In the genomic region with DNA sequence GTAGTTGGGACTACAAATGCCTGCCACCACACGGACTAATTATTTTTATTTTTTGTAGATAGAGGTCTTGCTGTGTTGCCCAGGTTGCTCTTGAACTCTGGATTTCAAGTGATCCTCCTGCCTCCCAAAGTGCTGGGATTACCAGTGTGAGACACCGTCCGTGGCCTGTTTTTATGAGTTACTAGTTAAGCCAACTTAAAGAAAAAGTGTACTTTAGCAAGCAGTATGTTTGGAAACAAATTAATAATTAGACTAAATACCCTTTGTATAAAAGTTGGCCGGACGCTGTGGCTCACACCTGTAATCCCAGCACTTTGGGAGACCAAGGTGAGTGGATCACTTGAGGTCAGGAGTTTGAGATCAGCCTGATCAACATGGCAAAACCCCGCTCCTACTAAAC, we compare ENCODE assay signal across 33 cellular contexts.
"Had no signal": no experiment of that assay in that cellular context is flagged by ENCODE, and none has a peak within 500 bp of the region (broad histone marks: within the 10 kb centered on the region; RNA-seq: fewer than 3 reads in every experiment).

No MANE protein-coding gene starts in this region.

- ATAC-seq: activated CD8-positive, alpha-beta T cell treated with anti-CD3 and anti-CD28 coated beads for 36 hours; activated naive CD4-positive, alpha-beta T cell treated with anti-CD3 and anti-CD28 coated beads, Interleukin-2, amount 50 U/mL, for 72 hours; activated T-cell treated with anti-CD3 and anti-CD28 coated beads, Interleukin-2, amount 50 U/mL, for 4 hours; activated T-cell treated with anti-CD3 and anti-CD28 coated beads, Interleukin-2, amount 50 U/mL, for 72 hours; activated T-helper 17 cell treated with anti-CD3 and anti-CD28 coated beads, Interleukin-2, amount 50 U/mL, for 72 hours; body of pancreas; T-cell; T-helper 17 cell had no signal

- H3K27me3 Mint-ChIP-seq: activated CD4-positive, alpha-beta memory T cell treated with anti-CD3 and anti-CD28 coated beads for 36 hours; activated T-helper 17 cell treated with anti-CD3 and anti-CD28 coated beads, Interleukin-2, amount 50 U/mL, for 72 hours; T-helper 17 cell had no signal

- H3K36me3 ChIP-seq: adrenal gland, brain microvascular endothelial cell, breast epithelium had no signal

- H3K9me3 ChIP-seq: adrenal gland, body of pancreas, breast epithelium had no signal

- H3K4me1 Mint-ChIP-seq: activated B cell treated with CpG ODN at 0.5 μM for 24 hours; activated CD4-positive, alpha-beta T cell treated with anti-CD3 and anti-CD28 coated beads, Interleukin-2, amount 10 ng/mL, durations not matched to agents 24 days and 14 days; activated naive CD8-positive, alpha-beta T cell treated with anti-CD3 and anti-CD28 coated beads for 36 hours; activated T-helper 17 cell treated with anti-CD3 and anti-CD28 coated beads, Interleukin-2, amount 50 U/mL, for 72 hours; T-cell had no signal

- H3K9me3 Mint-ChIP-seq: activated B cell treated with CpG ODN at 0.5 μM for 24 hours; activated CD4-positive, alpha-beta memory T cell treated with anti-CD3 and anti-CD28 coated beads for 36 hours; activated CD4-positive, alpha-beta T cell treated with anti-CD3 and anti-CD28 coated beads, Interleukin-2, amount 10 ng/mL, durations not matched to agents 24 days and 14 days; activated CD8-positive, alpha-beta T cell treated with anti-CD3 and anti-CD28 coated beads for 36 hours; activated naive CD4-positive, alpha-beta T cell treated with anti-CD3 and anti-CD28 coated beads for 36 hours; activated naive CD4-positive, alpha-beta T cell treated with anti-CD3 and anti-CD28 coated beads, Interleukin-2, amount 50 U/mL, for 72 hours; activated naive CD8-positive, alpha-beta T cell treated with anti-CD3 and anti-CD28 coated beads for 36 hours; activated T-cell treated with anti-CD3 and anti-CD28 coated beads, Interleukin-2, amount 50 U/mL, for 4 hours; activated T-cell treated with anti-CD3 and anti-CD28 coated beads, Interleukin-2, amount 50 U/mL, for 72 hours; activated T-helper 1 cell treated with anti-CD3 and anti-CD28 coated beads, Interleukin-12 subunit alpha, Interleukin-12 subunit beta, Interleukin-2, Interleukin-4 antibody, amounts not matched to agents 30 ng/mL and 10 ng/mL and 1 ng/mL, durations not matched to agents 14 hours and 24 hours and 36 hours; activated T-helper 17 cell treated with anti-CD3 and anti-CD28 coated beads, Interleukin-2, amount 50 U/mL, for 72 hours; T-cell had no signal

- H3K4me1 ChIP-seq: body of pancreas, breast epithelium had no signal

- H3K4me3 Mint-ChIP-seq: activated B cell treated with CpG ODN at 0.5 μM for 24 hours; activated CD4-positive, alpha-beta memory T cell treated with anti-CD3 and anti-CD28 coated beads for 36 hours; activated CD4-positive, alpha-beta T cell treated with anti-CD3 and anti-CD28 coated beads, Interleukin-2, amount 10 ng/mL, durations not matched to agents 24 days and 14 days; activated CD8-positive, alpha-beta T cell treated with anti-CD3 and anti-CD28 coated beads for 36 hours; activated naive CD4-positive, alpha-beta T cell treated with anti-CD3 and anti-CD28 coated beads for 36 hours; activated naive CD8-positive, alpha-beta T cell treated with anti-CD3 and anti-CD28 coated beads for 36 hours; activated T-cell treated with anti-CD3 and anti-CD28 coated beads, Interleukin-2, amount 50 U/mL, for 4 hours; activated T-cell treated with anti-CD3 and anti-CD28 coated beads, Interleukin-2, amount 50 U/mL, for 72 hours; activated T-helper 1 cell treated with anti-CD3 and anti-CD28 coated beads, Interleukin-12 subunit alpha, Interleukin-12 subunit beta, Interleukin-2, Interleukin-4 antibody, amounts not matched to agents 30 ng/mL and 10 ng/mL and 1 ng/mL, durations not matched to agents 14 hours and 24 hours and 36 hours; T-cell had no signal

- H3K27ac Mint-ChIP-seq: activated B cell treated with CpG ODN at 0.5 μM for 24 hours; activated CD4-positive, alpha-beta memory T cell treated with anti-CD3 and anti-CD28 coated beads for 36 hours; activated CD4-positive, alpha-beta T cell treated with anti-CD3 and anti-CD28 coated beads, Interleukin-2, amount 10 ng/mL, durations not matched to agents 24 days and 14 days; activated CD8-positive, alpha-beta T cell treated with anti-CD3 and anti-CD28 coated beads for 36 hours; activated naive CD4-positive, alpha-beta T cell treated with anti-CD3 and anti-CD28 coated beads for 36 hours; activated naive CD4-positive, alpha-beta T cell treated with anti-CD3 and anti-CD28 coated beads, Interleukin-2, amount 50 U/mL, for 72 hours; activated naive CD8-positive, alpha-beta T cell treated with anti-CD3 and anti-CD28 coated beads for 36 hours; activated T-cell treated with anti-CD3 and anti-CD28 coated beads, Interleukin-2, amount 50 U/mL, for 72 hours; activated T-helper 1 cell treated with anti-CD3 and anti-CD28 coated beads, Interleukin-12 subunit alpha, Interleukin-12 subunit beta, Interleukin-2, Interleukin-4 antibody, amounts not matched to agents 30 ng/mL and 10 ng/mL and 1 ng/mL, durations not matched to agents 14 hours and 24 hours and 36 hours; T-cell had no signal

- DNase-seq: activated B cell treated with CpG ODN at 0.5 μM for 24 hours; activated CD4-positive, alpha-beta memory T cell treated with anti-CD3 and anti-CD28 coated beads for 36 hours; activated CD4-positive, alpha-beta T cell treated with anti-CD3 and anti-CD28 coated beads for 4 hours; activated CD4-positive, alpha-beta T cell treated with anti-CD3 and anti-CD28 coated beads, Interleukin-2, amount 10 ng/mL, durations not matched to agents 24 days and 14 days; activated CD4-positive, alpha-beta T cell treated with anti-CD3 and anti-CD28 coated beads, Interleukin-2, amount 50 U/mL, for 1 hour; activated CD4-positive, alpha-beta T cell treated with anti-CD3 and anti-CD28 coated beads, Interleukin-2, amount 50 U/mL, for 4 hours; activated CD4-positive, CD25-positive, alpha-beta regulatory T cell treated with anti-CD3 and anti-CD28 coated beads, Interleukin-2, amount 50 U/mL, for 72 hours; activated CD8-positive, alpha-beta memory T cell treated with anti-CD3 and anti-CD28 coated beads, Interleukin-2, amount 50 U/mL, for 4 hours; activated CD8-positive, alpha-beta T cell treated with anti-CD3 and anti-CD28 coated beads for 36 hours; activated effector memory CD4-positive, alpha-beta T cell treated with anti-CD3 and anti-CD28 coated beads, Interleukin-2, amount 50 U/mL, for 16 hours; activated gamma-delta T cell treated with Interleukin-2 at 50 U/mL for 16 hours; activated naive CD4-positive, alpha-beta T cell; activated naive CD4-positive, alpha-beta T cell treated with anti-CD3 and anti-CD28 coated beads for 36 hours; activated naive CD4-positive, alpha-beta T cell treated with anti-CD3 and anti-CD28 coated beads, Interleukin-2, amount 50 U/mL, for 16 hours; activated naive CD8-positive, alpha-beta T cell treated with anti-CD3 and anti-CD28 coated beads for 36 hours; activated T-cell treated with anti-CD3 and anti-CD28 coated beads for 4 hours; activated T-cell treated with anti-CD3 and anti-CD28 coated beads, Interleukin-2, amount 50 U/mL, for 1 hour; activated T-cell treated with anti-CD3 and anti-CD28 coated beads, Interleukin-2, amount 50 U/mL, for 4 hours; activated T-cell treated with anti-CD3 and anti-CD28 coated beads, Interleukin-2, amount 50 U/mL, for 72 hours; adrenal gland; amniotic stem cell; aorta; body of pancreas; brain microvascular endothelial cell; central memory CD4-positive, alpha-beta T cell; T-cell; T-helper 17 cell; T-helper 9 cell had no signal

- H3K36me3 Mint-ChIP-seq: activated CD4-positive, alpha-beta memory T cell treated with anti-CD3 and anti-CD28 coated beads for 36 hours; activated naive CD4-positive, alpha-beta T cell treated with anti-CD3 and anti-CD28 coated beads, Interleukin-2, amount 50 U/mL, for 72 hours; activated naive CD8-positive, alpha-beta T cell treated with anti-CD3 and anti-CD28 coated beads for 36 hours; T-cell had no signal

- H3K4me3 ChIP-seq: adrenal gland, body of pancreas, breast epithelium had no signal

- H3K27me3 ChIP-seq: adrenal gland, body of pancreas, brain microvascular endothelial cell, breast epithelium had no signal

- H3K27ac ChIP-seq: adrenal gland, body of pancreas, brain microvascular endothelial cell, breast epithelium, VCaP had no signal
